In the genomic region with DNA sequence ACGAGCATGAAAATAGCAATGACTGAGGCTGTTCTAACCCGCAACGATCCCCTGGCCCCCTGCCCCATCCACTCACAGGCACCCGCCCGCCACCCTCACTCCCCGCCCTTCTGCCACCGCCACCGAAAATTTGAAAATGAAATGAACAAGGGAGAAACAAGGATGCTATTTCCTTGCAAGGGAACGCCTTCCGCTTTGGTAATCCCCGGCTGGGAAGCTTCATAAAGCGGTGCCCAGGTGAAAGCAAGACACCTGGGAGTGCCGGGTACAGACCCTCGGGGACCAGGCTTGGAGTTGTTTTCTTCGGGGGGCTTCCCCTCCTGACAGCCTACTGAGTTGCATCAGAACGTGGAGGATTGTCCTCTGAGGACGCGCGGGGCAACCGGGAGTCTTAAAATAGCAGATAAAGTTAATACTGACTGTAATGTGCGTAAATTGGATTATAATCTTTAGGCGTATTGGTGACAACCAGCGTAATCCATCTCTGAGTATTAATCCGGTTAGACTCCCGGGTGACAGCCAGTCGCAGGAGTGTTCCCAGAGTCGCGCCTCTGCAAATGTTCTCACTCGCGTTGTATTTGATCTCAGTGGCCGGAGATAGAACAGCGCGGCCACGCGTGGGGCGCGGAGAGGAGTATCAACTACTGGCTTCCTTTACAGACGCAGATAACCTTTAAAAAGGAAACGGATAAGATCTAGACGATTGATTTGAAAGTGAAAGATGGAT, we compare ENCODE assay signal across 8 cellular contexts. TPM values are rescaled to one million over a fixed set of nuclear protein-coding genes. Genes with fewer than 3 reads are reported as not detected.
DNase-seq lines count a peak whose midpoint lies in the region; ATAC-seq and TF ChIP-seq lines count a peak whose summit lies in the region.

No MANE protein-coding gene starts in this region.

- H3K4me1 ChIP-seq in lung (ENCODE audit: control insufficient read depth in 2 of 2, insufficient read depth in 2 of 2, low read length in 2 of 2): peaks cover 2 to 8% of the 10 kb centered on the region in 2 donors

- no peaks in the 10 kb centered on the region for H3K9me3 Mint-ChIP-seq in WTC11

- 0% methylated on average over 40 of the region's 40 CpGs for WGBS in lung, 2 donors

- no peak overlapping the region for H3K27ac ChIP-seq in lung (ENCODE audit: low read depth in 1 of 2, low read length in 1 of 2)

- TF ChIP-seq CTCF in WTC11 (IDR thresholded peaks at IDR 0.05) (no peak), choroid plexus epithelial cell (conservative IDR thresholded peaks at IDR 0.05; ENCODE audit: low read depth, low read length) (no peak), lung (IDR thresholded peaks at IDR 0.05; ENCODE audit: control extremely low read depth, extremely low read depth) (no peak)

- H3K27ac Mint-ChIP-seq in WTC11: no peak overlapping the region

- POLR2A ChIA-PET in WTC11 (lab: Charles Lee): interaction anchor here (0.9 to 1.5 kb wide), 3 partner anchors 21 to 65 kb away, joined by 3 to 10 read pairs (median 4); partner anchors contain the start of gene FOCAD

- no peaks in the 10 kb centered on the region for H3K27me3 ChIP-seq in lung (ENCODE audit: control insufficient read depth, insufficient read depth)

- CTCF ChIA-PET in WTC11 (lab: Charles Lee): interaction anchor here (0.8 to 3.9 kb wide), 15 partner anchors 11 to 1158 kb away, joined by 3 to 40 read pairs (median 6); partner anchors contain the start of gene FOCAD

- ATAC-seq in GM18502 (IDR thresholded peaks at IDR 0.05; ENCODE audit: poor library complexity, unreplicated experiment): peak; percentile 21
- ATAC-seq in HG03457 (IDR thresholded peaks at IDR 0.05; ENCODE audit: unreplicated experiment): peak; percentile 16
- ATAC-seq in WTC11: no peak; the same call in 1 of the 2 replicates
- no peak for ATAC-seq in lung (ENCODE audit: insufficient read depth, low FRiP score)
- no peak for ATAC-seq in GM19455 (IDR thresholded peaks at IDR 0.05; ENCODE audit: unreplicated experiment)

- no peaks in the 10 kb centered on the region for H3K36me3 Mint-ChIP-seq in WTC11

- H3K4me3 ChIP-seq in choroid plexus epithelial cell (ENCODE audit: low read depth, low read length) (peak overlapping the region; percentile 81), lung (peak overlapping the region; percentile 36)

- peak overlapping the region; percentile 73 for H3K4me3 Mint-ChIP-seq in WTC11

- no peaks in the 10 kb centered on the region for H3K36me3 ChIP-seq in lung (ENCODE audit: control insufficient read depth in 2 of 2, insufficient read depth in 2 of 2, low read length in 2 of 2)

- DNase-seq in WTC11 (ENCODE audit: low spot score) (peak; percentile 22), choroid plexus epithelial cell (ENCODE audit: low read depth) (no peak), lung (ENCODE audit: low spot score) (peak; percentile 31), GM19240 (ENCODE audit: insufficient read length, low spot score) (no peak)
- peak; percentile 29 for DNase-seq in stimulated activated CD8-positive, alpha-beta memory T cell treated with anti-CD3 and anti-CD28 coated beads, Interleukin-12 subunit alpha, Interleukin-12 subunit beta, amount 100 ng/mL, for 1 hour (ENCODE audit: low read depth)

- no peaks in the 10 kb centered on the region for H3K9me3 ChIP-seq in lung (ENCODE audit: control insufficient read depth in 2 of 2, insufficient read depth in 1 of 2, low read length in 1 of 2)

- peaks cover 62% of the 10 kb centered on the region for H3K27me3 Mint-ChIP-seq in WTC11 (ENCODE audit: low read depth)

- peaks cover 29% of the 10 kb centered on the region for H3K4me1 Mint-ChIP-seq in WTC11

TF ChIP-seq in WTC11, 78 proteins besides CTCF, POLR2A, EP300 and RAD21 (continues in another document):
- TF ChIP-seq PRRX2 (CRISPR knock-in tag; IDR thresholded peaks at IDR 0.05) (no peak), IRF2 (CRISPR knock-in tag; IDR thresholded peaks at IDR 0.05; ENCODE audit: borderline replicate concordance, low read depth) (no peak), ZNF512 (CRISPR knock-in tag; IDR thresholded peaks at IDR 0.05; ENCODE audit: borderline replicate concordance) (no peak), ZNF219 (CRISPR knock-in tag; IDR thresholded peaks at IDR 0.05; ENCODE audit: borderline replicate concordance) (no peak), ERG (CRISPR knock-in tag; IDR thresholded peaks at IDR 0.05) (no peak), JUN (CRISPR knock-in tag; IDR thresholded peaks at IDR 0.05) (no peak), IRF1 (CRISPR knock-in tag; IDR thresholded peaks at IDR 0.05) (no peak), EMX1 (CRISPR knock-in tag; IDR thresholded peaks at IDR 0.05) (no peak), NFATC4 (CRISPR knock-in tag; IDR thresholded peaks at IDR 0.05) (no peak), JAZF1 (CRISPR knock-in tag; IDR thresholded peaks at IDR 0.05) (no peak), SMAD4 (CRISPR knock-in tag; IDR thresholded peaks at IDR 0.05) (no peak), ZNF532 (CRISPR knock-in tag; IDR thresholded peaks at IDR 0.05; ENCODE audit: borderline replicate concordance) (no peak)

RNA-seq across cellular contexts. Expression of gene MLLT3, which starts 0.9 kb away (rescaled TPM):
- total RNA-seq in WTC11 (2021) (7.0 to 11.6 TPM (median 10.0 TPM) in 3 replicates), lung (10 to 100 TPM; 17.3 to 43.1 TPM)
- polyA plus RNA-seq in lung: 1 to 10 TPM; 7.1 to 10.0 TPM

Comparison
In these comparisons a context has a peak if more than half of its experiments do, and no peak if none do; other contexts are left out.
1. ATAC-seq: peak in GM18502 (single experiment) and HG03457 (single experiment); none in WTC11 (single experiment), lung (single experiment) and GM19455 (single experiment).
2. DNase-seq: peak in WTC11 (single experiment), lung (single experiment) and stimulated activated CD8-positive, alpha-beta memory T cell treated with anti-CD3 and anti-CD28 coated beads, Interleukin-12 subunit alpha, Interleukin-12 subunit beta, amount 100 ng/mL, for 1 hour (single experiment); none in choroid plexus epithelial cell (single experiment) and GM19240 (single experiment).